Comparison of ENCODE assay signal across 8 cellular contexts in genomic region chr19:38849147-38849745, GRCh38. TPM values are rescaled to one million over a fixed set of nuclear protein-coding genes. Genes with fewer than 3 reads are reported as not detected.
DNase-seq lines count a peak whose midpoint lies in the region; ATAC-seq, FAIRE-seq and TF ChIP-seq lines count a peak whose summit lies in the region.

No MANE protein-coding gene starts in this region.

- peak; percentile 92 for FAIRE-seq in A549 (lab: Jason Lieb, UNC)

- H3K4me3 ChIP-seq in A549 (peak overlapping the region; percentile 69), HL-60 (replicated peaks; ENCODE audit: insufficient read depth, low read length) (peak overlapping the region; percentile 64), liver (ENCODE audit: low read depth in 1 of 3, low read length in 3 of 3) (peak overlapping the region; percentile 44 to 94 (median 89))

- TF ChIP-seq CTCF in A549 (IDR thresholded peaks at IDR 0.05), result no peak
- no peak for TF ChIP-seq CTCF in HL-60 (IDR thresholded peaks at IDR 0.05; ENCODE audit: insufficient read depth, low read length)
- no peak for TF ChIP-seq CTCF in liver (IDR thresholded peaks at IDR 0.05; ENCODE audit: low read depth, low read length, missing input control)

- peak overlapping the region; percentile 85 for H3K4me2 ChIP-seq in A549

- H3K36me3 ChIP-seq in liver (ENCODE audit: control insufficient read depth in 4 of 4, insufficient read depth in 3 of 4, low read depth in 1 of 4, low read length in 3 of 4), result peaks cover 15 to 28% (median 24%) of the 10 kb centered on the region in 4 donors

- POLR2A ChIA-PET in A549 (lab: Yijun Ruan, JAX), result interaction anchor here (0.5 to 2.8 kb wide), 37 partner anchors 9 to 917 kb away, joined by 3 to 62 read pairs (median 4); partner anchors contain the start of genes ACTN4, ECH1, EIF3K and FBXO17

- TF ChIP-seq RAD21 in A549 (conservative IDR thresholded peaks at IDR 0.05 in 1 of 2, IDR thresholded peaks at IDR 0.05 in 1 of 2), result peak; percentile 4 to 8; a peak in 1 of 5 replicates
- peak in 1 of 2 donors; percentile 22 for TF ChIP-seq RAD21 in liver (IDR thresholded peaks at IDR 0.05)

- H3K4me1 ChIP-seq in A549, result peaks cover 50% of the 10 kb centered on the region
- peaks cover 8 to 52% (median 37%) of the 10 kb centered on the region in 4 donors for H3K4me1 ChIP-seq in liver (ENCODE audit: control insufficient read depth in 4 of 4, insufficient read depth in 4 of 4, low read length in 3 of 4)

- DNase-seq in A549 (ENCODE audit: low read depth in 1 of 2, low spot score in 1 of 2) (peak; percentile 99 to 100), HL-60 (ENCODE audit: low read depth in 1 of 2, low spot score in 1 of 2) (peak; percentile 85 to 96), NCI-H82 (lab: John Stamatoyannopoulos, UW) (peak; percentile 99), dermis blood vessel endothelial cell (peak; percentile 97)
- DNase-seq in activated CD4-positive, alpha-beta T cell treated with anti-CD3 and anti-CD28 coated beads, Interleukin-2, amount 50 U/mL, for 48 hours, result peak; percentile 98 to 99
- DNase-seq in stimulated activated CD4-positive, alpha-beta T cell treated with anti-CD3 and anti-CD28 coated beads, Interleukin-2, amount 100 ng/mL, for 48 hours, result peak; percentile 98 to 99

- H3K27me3 ChIP-seq in HL-60 (ENCODE audit: insufficient read depth, poor library complexity, severe bottlenecking) (no peaks in the 10 kb centered on the region), liver (ENCODE audit: control insufficient read depth in 4 of 4, insufficient read depth in 4 of 4, low read length in 3 of 4) (no peaks in the 10 kb centered on the region)

- no peaks in the 10 kb centered on the region for H3K9me3 ChIP-seq in A549
- H3K9me3 ChIP-seq in liver (ENCODE audit: control insufficient read depth in 4 of 4, low read length in 3 of 4), result no peaks in the 10 kb centered on the region

- TF ChIP-seq POLR2A in A549 (IDR thresholded peaks at IDR 0.05; ENCODE audit: low read length), result no peak; the same call in 1 of the 2 replicates

- H3K27ac ChIP-seq in A549 (peak overlapping the region; percentile 93 to 96), HL-60 (replicated peaks) (peak overlapping the region; percentile 83), liver (ENCODE audit: low read depth in 1 of 2, low read length in 2 of 2) (peak overlapping the region; percentile 100)

- peak overlapping the region; percentile 66 to 96 for H3K9ac ChIP-seq in liver (ENCODE audit: low read depth in 1 of 2, low read length in 2 of 2)

- 1% methylated on average over 47 of the region's 57 CpGs for WGBS in A549 (ENCODE audit: missing lambda C conversion rate)
- WGBS in liver, result under 1% methylated on average over 57 of the region's 57 CpGs

- peak in 1 of 2 experiments; percentile 43; a peak in 1 of 5 replicates for TF ChIP-seq EP300 in A549 (IDR thresholded peaks at IDR 0.05)

- ATAC-seq in A549 (peak; percentile 11), GM19025 (IDR thresholded peaks at IDR 0.05; ENCODE audit: low read depth, unreplicated experiment) (peak; percentile 20)

- CTCF ChIA-PET in A549 (lab: Yijun Ruan, JAX), result interaction anchor here (0.6 to 4.3 kb wide), 20 partner anchors 8 to 615 kb away, joined by 3 to 21 read pairs (median 3); partner anchors contain the start of genes ECH1, MRPS12 and SARS2

TF ChIP-seq in A549, 52 proteins besides CTCF, POLR2A, EP300 and RAD21 (continues in another document):
- TF ChIP-seq HMGXB4 (CRISPR knock-in tag; IDR thresholded peaks at IDR 0.05; ENCODE audit: borderline replicate concordance), result no peak
- TF ChIP-seq KDM1A (IDR thresholded peaks at IDR 0.05; ENCODE audit: low read depth), result no peak
- peak; percentile 84 for TF ChIP-seq RARB (CRISPR knock-in tag; IDR thresholded peaks at IDR 0.05)
- TF ChIP-seq CHD2 (IDR thresholded peaks at IDR 0.05; ENCODE audit: low read length, partially characterized antibody), result peak; percentile 68
- TF ChIP-seq MYC (IDR thresholded peaks at IDR 0.05; ENCODE audit: borderline replicate concordance, low read length), result peak; percentile 100
- TF ChIP-seq GATA3 (IDR thresholded peaks at IDR 0.05; ENCODE audit: borderline replicate concordance), result 0 out of 2 replicates have a peak, but pooled peaks have one; percentile 29

TF ChIP-seq in liver, 16 proteins besides CTCF, POLR2A, EP300 and RAD21 (continues in another document):
- TF ChIP-seq ATF3 (IDR thresholded peaks at IDR 0.05), result no peak
- TF ChIP-seq FOXA2 (IDR thresholded peaks at IDR 0.05), result no peak
- no peak for TF ChIP-seq JUND (IDR thresholded peaks at IDR 0.05)
- TF ChIP-seq TAF1 (conservative IDR thresholded peaks at IDR 0.05), result no peak
- peak in 1 of 2 donors; percentile 50 for TF ChIP-seq GABPA (IDR thresholded peaks at IDR 0.05 in 1 of 2, conservative IDR thresholded peaks at IDR 0.05 in 1 of 2)
- TF ChIP-seq REST (IDR thresholded peaks at IDR 0.05), result peak; percentile 5
- peak in 1 of 2 donors; percentile 20 for TF ChIP-seq EGR1 (IDR thresholded peaks at IDR 0.05; ENCODE audit: low read depth in 2 of 2)
- TF ChIP-seq SP1 (IDR thresholded peaks at IDR 0.05), result no peak

RNA-seq across cellular contexts. Expression of gene HNRNPL, which starts 0.5 kb away (rescaled TPM):
- polyA plus RNA-seq in A549 (2011; rRNA removed) (440 and 487 TPM in 2 replicates), A549 (2017; fragmentation: RNase III; extraction: RNeasy Plus Mini Kit Qiagen cat#74134 plus additional on column Dnase treatment) (372 to 383 TPM (median 380 TPM) in 3 replicates), liver (10 to 100 TPM; 50.4 to 76.5 TPM)
- polyA plus RNA-seq in A549 (2012; cell fraction: cytosol; rRNA removed), result 346 and 419 TPM in 2 replicates
- polyA plus RNA-seq in A549 (2012; cell fraction: nucleus; rRNA removed), result 557 and 713 TPM in 2 replicates
- polyA minus RNA-seq in A549 (2011; rRNA and poly(A)+ RNA removed), result 477 and 485 TPM in 2 replicates
- total RNA-seq in dermis blood vessel endothelial cell (293 and 327 TPM in 2 replicates), liver (100 to 1,000 TPM; 115 to 166 TPM)

RNA-seq across cellular contexts. Expression of gene ECH1, which starts 17.7 kb away (rescaled TPM):
- polyA plus RNA-seq in A549 (2011; rRNA removed) (383 and 431 TPM in 2 replicates), A549 (2017; fragmentation: RNase III; extraction: RNeasy Plus Mini Kit Qiagen cat#74134 plus additional on column Dnase treatment) (393 to 394 TPM (median 394 TPM) in 3 replicates), liver (1,000 to 10,000 TPM in 1 of 2 donors, 100 to 1,000 TPM in 1; 581 to 1,082 TPM)
- polyA plus RNA-seq in A549 (2012; cell fraction: cytosol; rRNA removed), result 437 and 495 TPM in 2 replicates
- 459 and 460 TPM in 2 replicates for polyA plus RNA-seq in A549 (2012; cell fraction: nucleus; rRNA removed)
- polyA minus RNA-seq in A549 (2011; rRNA and poly(A)+ RNA removed), result 166 and 194 TPM in 2 replicates
- total RNA-seq in dermis blood vessel endothelial cell (27.6 and 32.0 TPM in 2 replicates), liver (100 to 1,000 TPM; 226 to 259 TPM)

RNA-seq across cellular contexts. Expression of gene RINL, which starts 28.8 kb away (rescaled TPM):
- 6.3 and 6.6 TPM in 2 replicates for polyA plus RNA-seq in A549 (2011; rRNA removed)
- 3.6 and 3.7 TPM in 2 replicates for polyA plus RNA-seq in A549 (2012; cell fraction: cytosol; rRNA removed)
- 2.1 and 2.8 TPM in 2 replicates for polyA plus RNA-seq in A549 (2012; cell fraction: nucleus; rRNA removed)
- 2.9 to 3.5 TPM (median 3.1 TPM) in 3 replicates for polyA plus RNA-seq in A549 (2017; fragmentation: RNase III; extraction: RNeasy Plus Mini Kit Qiagen cat#74134 plus additional on column Dnase treatment)
- polyA minus RNA-seq in A549 (2011; rRNA and poly(A)+ RNA removed), result 4.3 and 5.2 TPM in 2 replicates
- total RNA-seq in dermis blood vessel endothelial cell, result 8.3 and 17.5 TPM in 2 replicates
- 1 to 10 TPM; 4.9 to 5.5 TPM for total RNA-seq in liver
- 1 to 10 TPM; 5.5 to 8.7 TPM for polyA plus RNA-seq in liver

RNA-seq across cellular contexts. Expression of gene LGALS4, which starts 36.5 kb away (rescaled TPM):
- polyA plus RNA-seq in A549 (2011; rRNA removed) (2.5 and 3.3 TPM in 2 replicates), A549 (2017; fragmentation: RNase III; extraction: RNeasy Plus Mini Kit Qiagen cat#74134 plus additional on column Dnase treatment) (0.38 to 0.94 TPM (median 0.84 TPM) in 3 replicates), liver (10 to 100 TPM; 10.5 to 40.6 TPM)
- 0.87 and 1.2 TPM in 2 replicates for polyA plus RNA-seq in A549 (2012; cell fraction: cytosol; rRNA removed)
- polyA plus RNA-seq in A549 (2012; cell fraction: nucleus; rRNA removed), result 4.4 and 6.3 TPM in 2 replicates
- polyA minus RNA-seq in A549 (2011; rRNA and poly(A)+ RNA removed), result 1.7 and 2.4 TPM in 2 replicates
- total RNA-seq in dermis blood vessel endothelial cell (not detected in 2 replicates), liver (10 to 100 TPM in 1 of 2 donors, under 1 TPM in 1; 0.42 to 13.7 TPM)

RNA-seq across cellular contexts. Expression of gene SIRT2, which starts 50.2 kb away (rescaled TPM):
- 28.6 and 31.5 TPM in 2 replicates for polyA plus RNA-seq in A549 (2011; rRNA removed)
- 32.7 and 36.6 TPM in 2 replicates for polyA plus RNA-seq in A549 (2012; cell fraction: cytosol; rRNA removed)
- 57.0 and 61.5 TPM in 2 replicates for polyA plus RNA-seq in A549 (2012; cell fraction: nucleus; rRNA removed)
- polyA plus RNA-seq in A549 (2017; fragmentation: RNase III; extraction: RNeasy Plus Mini Kit Qiagen cat#74134 plus additional on column Dnase treatment), result 28.3 to 30.4 TPM (median 30.4 TPM) in 3 replicates
- 23.2 and 27.7 TPM in 2 replicates for polyA minus RNA-seq in A549 (2011; rRNA and poly(A)+ RNA removed)
- 118 and 122 TPM in 2 replicates for total RNA-seq in dermis blood vessel endothelial cell
- 10 to 100 TPM; 21.8 to 42.2 TPM for total RNA-seq in liver
- 10 to 100 TPM; 26.1 to 27.6 TPM for polyA plus RNA-seq in liver

Comparison
In these comparisons a context has a peak if more than half of its experiments do, and no peak if none do; other contexts are left out.
1. Peak in every context shown above with its lines: DNase-seq, ATAC-seq, H3K4me3 ChIP-seq and H3K27ac ChIP-seq.